In genomic region chr6:137494281-137494966, GRCh38 we compare ENCODE assay signal across 10 cellular contexts. TPM values are rescaled to one million over a fixed set of nuclear protein-coding genes. Genes with fewer than 3 reads are reported as not detected.
DNase-seq lines count a peak whose midpoint lies in the region; ATAC-seq lines count a peak whose summit lies in the region.
"Had no signal": no experiment of that assay in that cellular context is flagged by ENCODE, and none has a peak within 500 bp of the region (broad histone marks: within the 10 kb centered on the region; RNA-seq: fewer than 3 reads in every experiment).

Gene OLIG3, minus strand, starts transcription at chr6:137494394. Its CDS starts 224 bp downstream, at chr6:137494170.

- DNase-seq in T-helper 1 cell = no peak
- DNase-seq in activated T-cell treated with anti-CD3 and anti-CD28 coated beads, Interleukin-2, amount 50 U/mL, for 72 hours = peak; percentile 60 to 69
- DNase-seq in islet precursor cell = peak; percentile 62
- no peak for DNase-seq in stimulated activated naive B cell treated with anti-CD40 and anti-IgM and Interleukin-4, amounts not matched to agents 10 μg/mL and 1 μg/mL and 100 μg/mL, for 72 hours
- DNase-seq in MV-4-11 (lab: John Stamatoyannopoulos, UW) = no peak
- DNase-seq: amniotic stem cell, NCI-H226 had no signal

- peaks cover 4% of the 10 kb centered on the region for H3K9me3 Mint-ChIP-seq in T-helper 1 cell treated with Interleukin-12 subunit alpha and Interleukin-12 subunit beta and Interleukin-4 antibody, amounts not matched to agents 30 μg/mL and 1 μg/mL, for 36 hours
- no peaks in the 10 kb centered on the region for H3K9me3 Mint-ChIP-seq in activated T-cell treated with anti-CD3 and anti-CD28 coated beads, Interleukin-2, amount 50 U/mL, for 72 hours
- peaks cover 0 to 4% of the 10 kb centered on the region in 2 donors for H3K9me3 Mint-ChIP-seq in stimulated activated naive B cell treated with anti-CD40 and anti-IgM and Interleukin-4, amounts not matched to agents 10 μg/mL and 1 μg/mL and 100 μg/mL, for 72 hours

- peaks cover 36% of the 10 kb centered on the region for H3K4me1 Mint-ChIP-seq in T-helper 1 cell treated with Interleukin-12 subunit alpha and Interleukin-12 subunit beta and Interleukin-4 antibody, amounts not matched to agents 30 μg/mL and 1 μg/mL, for 36 hours (ENCODE audit: low read depth)
- H3K4me1 Mint-ChIP-seq in activated T-cell treated with anti-CD3 and anti-CD28 coated beads, Interleukin-2, amount 50 U/mL, for 72 hours (ENCODE audit: low read depth) = peaks cover 83% of the 10 kb centered on the region
- peaks cover 39 to 72% of the 10 kb centered on the region in 2 donors for H3K4me1 Mint-ChIP-seq in stimulated activated naive B cell treated with anti-CD40 and anti-IgM and Interleukin-4, amounts not matched to agents 10 μg/mL and 1 μg/mL and 100 μg/mL, for 72 hours

- peak; percentile 34 to 44 for ATAC-seq in activated T-cell treated with anti-CD3 and anti-CD28 coated beads, Interleukin-2, amount 50 U/mL, for 72 hours (replicated peaks in 1 of 2)
- ATAC-seq in stimulated activated naive B cell treated with anti-CD40 and anti-IgM and Interleukin-4, amounts not matched to agents 10 μg/mL and 1 μg/mL and 100 μg/mL, for 72 hours (replicated peaks) = peak in 1 of 2 donors; percentile 18
- no peak for ATAC-seq in GM19397 (IDR thresholded peaks at IDR 0.05; ENCODE audit: unreplicated experiment)
- no peak for ATAC-seq in HG02884 (IDR thresholded peaks at IDR 0.05; ENCODE audit: unreplicated experiment)

- peak within 1 kb of the TSS; percentile 83 for H3K27ac Mint-ChIP-seq in T-helper 1 cell treated with Interleukin-12 subunit alpha and Interleukin-12 subunit beta and Interleukin-4 antibody, amounts not matched to agents 30 μg/mL and 1 μg/mL, for 36 hours
- H3K27ac Mint-ChIP-seq in activated T-cell treated with anti-CD3 and anti-CD28 coated beads, Interleukin-2, amount 50 U/mL, for 72 hours = peak within 1 kb of the TSS; percentile 66
- peak within 1 kb of the TSS; percentile 93 for H3K27ac Mint-ChIP-seq in stimulated activated naive B cell treated with anti-CD40 and anti-IgM and Interleukin-4, amounts not matched to agents 10 μg/mL and 1 μg/mL and 100 μg/mL, for 72 hours

- H3K4me3 Mint-ChIP-seq in T-helper 1 cell treated with Interleukin-12 subunit alpha and Interleukin-12 subunit beta and Interleukin-4 antibody, amounts not matched to agents 30 μg/mL and 1 μg/mL, for 36 hours = peak within 1 kb of the TSS; percentile 59
- H3K4me3 Mint-ChIP-seq in activated T-cell treated with anti-CD3 and anti-CD28 coated beads, Interleukin-2, amount 50 U/mL, for 72 hours = peak within 1 kb of the TSS; percentile 79 to 85
- H3K4me3 Mint-ChIP-seq in stimulated activated naive B cell treated with anti-CD40 and anti-IgM and Interleukin-4, amounts not matched to agents 10 μg/mL and 1 μg/mL and 100 μg/mL, for 72 hours = peak within 1 kb of the TSS; percentile 70 to 76

- H3K27me3 Mint-ChIP-seq in T-helper 1 cell treated with Interleukin-12 subunit alpha and Interleukin-12 subunit beta and Interleukin-4 antibody, amounts not matched to agents 30 μg/mL and 1 μg/mL, for 36 hours (ENCODE audit: low read depth) = peaks cover 98% of the 10 kb centered on the region
- H3K27me3 Mint-ChIP-seq in activated T-cell treated with anti-CD3 and anti-CD28 coated beads, Interleukin-2, amount 50 U/mL, for 72 hours (ENCODE audit: low read depth) = peaks cover 99% of the 10 kb centered on the region
- peaks cover 78 to 94% of the 10 kb centered on the region in 2 donors for H3K27me3 Mint-ChIP-seq in stimulated activated naive B cell treated with anti-CD40 and anti-IgM and Interleukin-4, amounts not matched to agents 10 μg/mL and 1 μg/mL and 100 μg/mL, for 72 hours

- peaks cover 13% of the 10 kb centered on the region for H3K36me3 Mint-ChIP-seq in T-helper 1 cell treated with Interleukin-12 subunit alpha and Interleukin-12 subunit beta and Interleukin-4 antibody, amounts not matched to agents 30 μg/mL and 1 μg/mL, for 36 hours (ENCODE audit: low read depth)
- H3K36me3 Mint-ChIP-seq in activated T-cell treated with anti-CD3 and anti-CD28 coated beads, Interleukin-2, amount 50 U/mL, for 72 hours (ENCODE audit: insufficient read depth in 2 of 2) = peaks cover 0 to 2% of the 10 kb centered on the region in 2 donors
- H3K36me3 Mint-ChIP-seq in stimulated activated naive B cell treated with anti-CD40 and anti-IgM and Interleukin-4, amounts not matched to agents 10 μg/mL and 1 μg/mL and 100 μg/mL, for 72 hours = peaks cover 2 to 9% of the 10 kb centered on the region in 2 donors

RNA-seq across cellular contexts. Expression of gene OLIG3, which starts in this region (rescaled TPM):
- total RNA-seq in activated T-cell treated with anti-CD3 and anti-CD28 coated beads, Interleukin-2, amount 50 U/mL, for 72 hours = under 1 TPM; 0.35 to 0.41 TPM

Comparison
In these comparisons a context has a peak if more than half of its experiments do, and no peak if none do; other contexts are left out.
1. Peak in DNase-seq and ATAC-seq in activated T-cell treated with anti-CD3 and anti-CD28 coated beads, Interleukin-2, amount 50 U/mL, for 72 hours; RNA of the gene not detected or under 1 TPM.